8 cellular contexts compared by ENCODE assay signal in the genomic region with DNA sequence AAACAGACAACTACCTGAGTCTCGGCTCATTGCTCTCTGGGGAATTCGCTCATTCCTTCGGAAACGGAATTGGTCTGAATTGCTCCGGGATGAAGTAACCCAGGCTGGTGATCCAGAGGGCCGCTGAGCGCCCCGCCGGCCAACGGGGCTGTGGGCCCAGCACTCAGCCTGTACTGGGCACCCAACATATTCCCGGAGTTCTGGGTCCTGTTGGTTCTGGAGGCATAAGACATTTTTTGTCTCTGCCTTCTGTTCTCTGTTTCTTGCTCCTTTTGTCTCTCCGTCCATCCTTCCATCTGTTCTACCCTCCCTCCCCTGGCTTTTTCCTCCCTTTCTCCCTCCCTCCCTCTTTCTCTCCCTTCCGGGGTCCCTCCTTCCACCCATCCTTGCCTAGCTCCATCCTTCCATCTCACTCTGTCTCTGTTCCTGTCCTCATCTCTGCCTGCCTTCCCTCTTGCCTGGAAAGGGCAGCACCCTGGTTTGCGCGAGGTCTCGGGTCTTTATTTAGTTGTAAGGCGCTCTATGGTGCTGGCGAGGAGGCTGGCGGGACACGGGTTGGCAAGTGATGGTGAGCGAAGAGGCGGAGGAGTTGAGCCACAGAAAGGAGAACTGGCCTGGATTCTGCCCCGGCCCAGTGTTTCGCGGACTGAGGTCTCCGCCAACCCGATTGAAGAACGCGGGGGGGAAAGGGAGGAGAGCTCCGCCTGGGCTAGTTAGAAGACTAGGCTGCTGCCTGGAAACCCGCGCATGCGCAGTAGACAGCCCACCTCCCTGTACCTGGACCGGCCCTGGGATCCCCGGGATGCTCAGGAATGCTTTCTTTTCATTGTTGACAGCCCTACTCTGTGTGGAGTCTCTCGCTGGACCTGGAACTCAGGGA.
A peak's percentile ranks its signal among the peaks of the same experiment; 100 is the strongest.
DNase-seq lines count a peak whose midpoint lies in the region; ATAC-seq and TF ChIP-seq lines count a peak whose summit lies in the region.

No MANE protein-coding gene starts in this region.

- no peaks in the 10 kb centered on the region for H3K4me1 ChIP-seq in mucosa of descending colon (ENCODE audit: low read depth)

- DNase-seq in A172 (ENCODE audit: low spot score), result peak; percentile 27
- DNase-seq in GM19240 (ENCODE audit: insufficient read length, low spot score), result peak; percentile 15
- DNase-seq in activated CD8-positive, alpha-beta memory T cell treated with anti-CD3 and anti-CD28 coated beads for 1 hour (ENCODE audit: extremely low read depth in 1 of 2, low read depth in 1 of 2), result peak; percentile 35 to 61
- DNase-seq in epidermal melanocyte (ENCODE audit: insufficient read length, low spot score), result peak; percentile 15
- DNase-seq in mucosa of descending colon, result peak; percentile 78 to 89 (median 85)
- peak; percentile 41 to 54 for DNase-seq in stimulated activated CD8-positive, alpha-beta memory T cell treated with anti-CD3 and anti-CD28 coated beads, Interleukin-4, amount 100 ng/mL, for 4 hours (ENCODE audit: low read depth in 2 of 2, low spot score in 1 of 2)
- DNase-seq in NCI-H2081 treated with DMSO at 0.1 percent for 48 hours (lab: John Stamatoyannopoulos, UW), result no peak

- H3K4me3 ChIP-seq in mucosa of descending colon, result no peak overlapping the region

- ATAC-seq in HG03442 (IDR thresholded peaks at IDR 0.05; ENCODE audit: unreplicated experiment) (peak; percentile 71), mucosa of descending colon (peak; percentile 75)

- no peaks in the 10 kb centered on the region for H3K36me3 ChIP-seq in mucosa of descending colon (ENCODE audit: low read depth)

- intact Hi-C loops in mucosa of descending colon (cut with DNase I, micrococcal nuclease), result no loop called here

- H3K9me3 ChIP-seq in mucosa of descending colon, result peaks cover 53% of the 10 kb centered on the region

- no peak for TF ChIP-seq CTCF in mucosa of descending colon (IDR thresholded peaks at IDR 0.05)
